In the genomic region with DNA sequence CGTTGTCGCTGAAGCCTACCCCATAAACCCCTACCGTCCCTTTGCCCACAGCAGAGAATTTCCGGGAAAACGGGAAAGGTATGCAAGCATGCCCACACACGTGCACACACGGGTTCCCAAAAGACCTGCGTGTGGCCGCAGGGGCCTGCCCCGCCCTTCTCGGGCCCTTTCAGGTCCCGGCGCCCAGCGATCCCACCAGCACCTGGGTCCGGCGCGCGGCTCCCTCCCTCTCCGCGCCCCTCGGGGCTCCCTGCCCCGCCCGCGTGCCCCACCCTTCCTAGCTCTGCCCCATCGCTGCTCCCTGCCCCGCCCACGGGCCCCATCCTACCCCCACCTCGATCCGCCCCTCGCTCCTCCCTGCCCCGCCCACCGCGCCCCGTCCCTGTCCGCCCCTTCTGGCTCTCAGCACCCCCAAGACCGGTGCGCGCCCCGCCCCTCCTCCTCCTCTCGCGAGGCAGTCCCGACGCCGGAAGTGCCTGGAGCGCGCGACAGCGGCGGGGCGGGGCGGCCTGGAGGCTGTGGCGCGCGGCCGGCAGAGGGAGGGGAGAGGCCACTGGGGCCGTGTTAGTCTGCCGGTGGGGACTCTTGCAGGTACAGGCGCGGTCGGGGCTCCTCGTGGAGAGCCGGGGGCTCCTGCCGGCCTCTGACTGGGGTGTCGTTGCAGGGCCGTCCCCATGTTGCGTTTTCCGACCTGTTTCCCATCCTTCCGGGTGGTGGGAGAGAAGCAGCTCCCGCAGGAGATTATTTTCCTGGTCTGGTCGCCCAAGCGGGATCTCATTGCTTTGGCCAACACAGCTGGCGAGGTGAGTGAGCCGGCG, we compare ENCODE assay signal across 7 cellular contexts.
A peak's percentile ranks its signal among the peaks of the same experiment; 100 is the strongest.
DNase-seq lines count a peak whose midpoint lies in the region; ATAC-seq and TF ChIP-seq lines count a peak whose summit lies in the region.

A gene with protein sequence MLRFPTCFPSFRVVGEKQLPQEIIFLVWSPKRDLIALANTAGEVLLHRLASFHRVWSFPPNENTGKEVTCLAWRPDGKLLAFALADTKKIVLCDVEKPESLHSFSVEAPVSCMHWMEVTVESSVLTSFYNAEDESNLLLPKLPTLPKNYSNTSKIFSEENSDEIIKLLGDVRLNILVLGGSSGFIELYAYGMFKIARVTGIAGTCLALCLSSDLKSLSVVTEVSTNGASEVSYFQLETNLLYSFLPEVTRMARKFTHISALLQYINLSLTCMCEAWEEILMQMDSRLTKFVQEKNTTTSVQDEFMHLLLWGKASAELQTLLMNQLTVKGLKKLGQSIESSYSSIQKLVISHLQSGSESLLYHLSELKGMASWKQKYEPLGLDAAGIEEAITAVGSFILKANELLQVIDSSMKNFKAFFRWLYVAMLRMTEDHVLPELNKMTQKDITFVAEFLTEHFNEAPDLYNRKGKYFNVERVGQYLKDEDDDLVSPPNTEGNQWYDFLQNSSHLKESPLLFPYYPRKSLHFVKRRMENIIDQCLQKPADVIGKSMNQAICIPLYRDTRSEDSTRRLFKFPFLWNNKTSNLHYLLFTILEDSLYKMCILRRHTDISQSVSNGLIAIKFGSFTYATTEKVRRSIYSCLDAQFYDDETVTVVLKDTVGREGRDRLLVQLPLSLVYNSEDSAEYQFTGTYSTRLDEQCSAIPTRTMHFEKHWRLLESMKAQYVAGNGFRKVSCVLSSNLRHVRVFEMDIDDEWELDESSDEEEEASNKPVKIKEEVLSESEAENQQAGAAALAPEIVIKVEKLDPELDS (plus strand): TSS at position 510 of the 818 bp plus-strand sequence. CDS start 165 bp downstream, at position 675.

- H3K4me3 ChIP-seq in astrocyte of the spinal cord (ENCODE audit: low read depth, low read length): peak within 1 kb of the TSS; percentile 95
- H3K4me3 ChIP-seq in retinal pigment epithelial cell (ENCODE audit: low read length): peak within 1 kb of the TSS; percentile 93

- DNase-seq in NCI-H2029 treated with DMSO at 0.1 percent for 48 hours (lab: John Stamatoyannopoulos, UW) (peak; percentile 41), T1000 (lab: John Stamatoyannopoulos, UW) (peak; percentile 99), astrocyte of the spinal cord (ENCODE audit: low read depth, low spot score) (peak; percentile 95), hypothalamus (lab: John Stamatoyannopoulos, UW) (peak; percentile 11 to 93 (median 79)), retinal pigment epithelial cell (ENCODE audit: low read depth) (peak; percentile 36)

- TF ChIP-seq CTCF in astrocyte of the spinal cord (IDR thresholded peaks at IDR 0.05; ENCODE audit: low read depth, low read length) (no peak), retinal pigment epithelial cell (conservative IDR thresholded peaks at IDR 0.05; ENCODE audit: low read depth, low read length) (no peak)

- in situ Hi-C loops in astrocyte of the spinal cord (cut with HindIII; ENCODE audit: low sequenced_read_pairs): no loop called here

- peak; percentile 97 for ATAC-seq in GM18519 (IDR thresholded peaks at IDR 0.05; ENCODE audit: low FRiP score, unreplicated experiment)
- peak; percentile 93 for ATAC-seq in HG03025 (IDR thresholded peaks at IDR 0.05; ENCODE audit: low FRiP score, unreplicated experiment)

Comparison
In these comparisons a context has a peak if more than half of its experiments do, and no peak if none do; other contexts are left out.
1. Peak in every context shown above with its lines: DNase-seq, ATAC-seq and H3K4me3 ChIP-seq.
2. DNase-seq: peak in every context shown above with its lines; median percentile 99 in T1000; 95 in astrocyte of the spinal cord; 79 in hypothalamus; 41 in NCI-H2029 treated with DMSO at 0.1 percent for 48 hours; 36 in retinal pigment epithelial cell.